In the genomic region with DNA sequence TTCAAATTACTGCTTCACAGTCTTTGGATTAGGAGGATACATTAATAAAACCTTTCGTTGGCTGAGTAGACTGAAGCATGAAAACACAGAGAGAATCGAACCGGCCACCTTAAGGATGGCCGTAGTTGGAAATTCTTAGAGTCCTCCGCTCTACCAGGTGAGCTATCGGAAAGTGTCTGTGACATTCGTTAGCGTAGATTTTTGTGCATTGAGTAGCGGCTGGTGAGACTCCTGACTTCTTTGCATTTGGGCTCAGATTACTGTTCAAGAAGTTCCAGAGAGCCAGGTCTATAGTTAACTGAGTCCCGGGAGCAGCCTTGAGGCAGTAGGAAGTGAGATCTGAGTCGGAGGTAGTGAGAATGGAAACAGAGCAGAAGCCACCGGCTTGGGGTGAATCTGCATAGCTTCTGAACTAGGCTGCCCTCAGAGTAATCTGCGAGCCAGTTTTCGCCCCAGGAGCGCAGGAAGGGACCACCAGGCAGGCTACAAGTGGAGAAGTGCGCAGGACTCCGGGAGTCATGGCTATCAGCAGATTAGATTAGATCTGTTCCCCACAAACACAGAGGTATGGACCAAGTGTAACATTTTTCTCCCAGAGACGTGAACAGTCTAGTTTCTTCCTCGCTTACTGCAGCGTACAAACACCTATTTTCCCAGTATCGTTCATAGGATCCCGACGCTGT, we compare ENCODE assay signal across 8 cellular contexts. TPM values are rescaled to one million over a fixed set of nuclear protein-coding genes. Genes with fewer than 3 reads are reported as not detected.
A peak's percentile ranks its signal among the peaks of the same experiment; 100 is the strongest.
DNase-seq lines count a peak whose midpoint lies in the region; ATAC-seq and TF ChIP-seq lines count a peak whose summit lies in the region.

No MANE protein-coding gene starts in this region.

- in situ Hi-C loops in KBM-7 (cut with MboI; ENCODE audit: low pct_unique_long_range_greater_than_20kb, low sequenced_read_pairs) = no loop called here

- intact Hi-C loops in ovary (cut with DNase I) = loop anchor here in 1 of 4 donors (5.0 kb wide), 1 partner anchor 52 kb away; a partner anchor contains a TSS

- peaks cover 54% of the 10 kb centered on the region for H3K4me1 Mint-ChIP-seq in activated CD4-positive, alpha-beta T cell treated with anti-CD3 and anti-CD28 coated beads, Interleukin-2, amount 10 ng/mL, durations not matched to agents 7 days and 5 days

- no peaks in the 10 kb centered on the region for H3K36me3 ChIP-seq in ovary

- H3K9me3 Mint-ChIP-seq in activated CD4-positive, alpha-beta T cell treated with anti-CD3 and anti-CD28 coated beads, Interleukin-2, amount 10 ng/mL, durations not matched to agents 7 days and 5 days = no peaks in the 10 kb centered on the region

- POLR2A ChIA-PET in activated CD4-positive, alpha-beta T cell treated with anti-CD3 and anti-CD28 coated beads, Interleukin-2, amount 10 ng/mL, durations not matched to agents 7 days and 5 days (lab: Charles Lee) = no interaction called here

- H3K27me3 Mint-ChIP-seq in activated CD4-positive, alpha-beta T cell treated with anti-CD3 and anti-CD28 coated beads, Interleukin-2, amount 10 ng/mL, durations not matched to agents 7 days and 5 days = peaks cover 81% of the 10 kb centered on the region

- no peaks in the 10 kb centered on the region for H3K27me3 ChIP-seq in ovary

- DNase-seq in GM12864 (ENCODE audit: low read depth) (peak; percentile 61), KBM-7 (peak; percentile 79), fibroblast of pulmonary artery (ENCODE audit: low read depth) (peak; percentile 52), ovary (peak; percentile 32 to 60 (median 42)), middle frontal gyrus (ENCODE audit: extremely low spot score, low spot score) (no peak), NCI-H2196 treated with DMSO at 0.1 percent for 48 hours (lab: John Stamatoyannopoulos, UW; ENCODE audit: unreplicated experiment) (no peak)
- no peak for DNase-seq in activated CD4-positive, alpha-beta T cell treated with anti-CD3 and anti-CD28 coated beads, Interleukin-2, amount 10 ng/mL, durations not matched to agents 7 days and 5 days

- no peaks in the 10 kb centered on the region for H3K9me3 ChIP-seq in ovary

- TF ChIP-seq CTCF in GM12864 (IDR thresholded peaks at IDR 0.05; ENCODE audit: low read depth, low read length, missing control alignments) = no peak
- no peak for TF ChIP-seq CTCF in fibroblast of pulmonary artery (IDR thresholded peaks at IDR 0.05; ENCODE audit: low read length, missing control alignments)
- TF ChIP-seq CTCF in ovary (IDR thresholded peaks at IDR 0.05) = no peak

- no peaks in the 10 kb centered on the region for H3K36me3 Mint-ChIP-seq in activated CD4-positive, alpha-beta T cell treated with anti-CD3 and anti-CD28 coated beads, Interleukin-2, amount 10 ng/mL, durations not matched to agents 7 days and 5 days (ENCODE audit: low read depth)

- H3K4me3 ChIP-seq in GM12864 (ENCODE audit: low read depth, low read length) (peak overlapping the region; percentile 51), fibroblast of pulmonary artery (replicated peaks; ENCODE audit: low read depth, low read length) (peak overlapping the region; percentile 54), ovary (peak overlapping the region; percentile 33)

- H3K4me3 Mint-ChIP-seq in activated CD4-positive, alpha-beta T cell treated with anti-CD3 and anti-CD28 coated beads, Interleukin-2, amount 10 ng/mL, durations not matched to agents 7 days and 5 days = peak overlapping the region; percentile 67

- no peak for ATAC-seq in HG02678 (IDR thresholded peaks at IDR 0.05; ENCODE audit: unreplicated experiment)

- WGBS in ovary, 3 donors = 1% methylated on average over 23 of the region's 23 CpGs

- H3K27ac Mint-ChIP-seq in activated CD4-positive, alpha-beta T cell treated with anti-CD3 and anti-CD28 coated beads, Interleukin-2, amount 10 ng/mL, durations not matched to agents 7 days and 5 days = no peak overlapping the region

- CTCF ChIA-PET in activated CD4-positive, alpha-beta T cell treated with anti-CD3 and anti-CD28 coated beads, Interleukin-2, amount 10 ng/mL, durations not matched to agents 7 days and 5 days (lab: Charles Lee) = interaction anchor here (1.0 to 2.5 kb wide), 4 partner anchors 33 to 64 kb away, joined by 3 to 8 read pairs (median 6); no protein-coding TSS in a partner anchor

- TF ChIP-seq EP300 in ovary (IDR thresholded peaks at IDR 0.05) = no peak

- peak overlapping the region in 1 of 2 donors; percentile 45 for H3K27ac ChIP-seq in ovary

- TF ChIP-seq POLR2A in ovary (IDR thresholded peaks at IDR 0.05) = no peak

- H3K4me1 ChIP-seq in ovary (ENCODE audit: insufficient read depth) = peaks cover 9% of the 10 kb centered on the region

RNA-seq across cellular contexts. Expression of a gene that starts 11.0 kb away (rescaled TPM):
- not detected for total RNA-seq in activated CD4-positive, alpha-beta T cell treated with anti-CD3 and anti-CD28 coated beads, Interleukin-2, amount 10 ng/mL, durations not matched to agents 7 days and 5 days
- not detected for total RNA-seq in ovary
- not detected for polyA plus RNA-seq in ovary

RNA-seq across cellular contexts. Expression of a gene that starts 39.3 kb away (rescaled TPM):
- total RNA-seq in activated CD4-positive, alpha-beta T cell treated with anti-CD3 and anti-CD28 coated beads, Interleukin-2, amount 10 ng/mL, durations not matched to agents 7 days and 5 days = not detected
- total RNA-seq in ovary = not detected
- not detected for polyA plus RNA-seq in ovary

RNA-seq across cellular contexts. Expression of a gene that starts 42.7 kb away (rescaled TPM):
- total RNA-seq in activated CD4-positive, alpha-beta T cell treated with anti-CD3 and anti-CD28 coated beads, Interleukin-2, amount 10 ng/mL, durations not matched to agents 7 days and 5 days = not detected
- not detected for total RNA-seq in ovary
- polyA plus RNA-seq in ovary = under 1 TPM in 1 of 2 donors, not detected in 1; 0.28 TPM

RNA-seq across cellular contexts. Expression of a gene that starts 53.9 kb away (rescaled TPM):
- 1 to 10 TPM in 1 of 2 experiments, under 1 TPM in 1; 0.92 to 1.4 TPM for total RNA-seq in activated CD4-positive, alpha-beta T cell treated with anti-CD3 and anti-CD28 coated beads, Interleukin-2, amount 10 ng/mL, durations not matched to agents 7 days and 5 days
- total RNA-seq in ovary = 100 to 1,000 TPM in 3 of 7 donors, 10 to 100 TPM in 4; 42.0 to 179 (median 97.6) TPM
- 100 to 1,000 TPM; 156 to 183 TPM for polyA plus RNA-seq in ovary

RNA-seq across cellular contexts. Expression of a gene that starts 58.1 kb away (rescaled TPM):
- 1 to 10 TPM in 1 of 2 experiments, under 1 TPM in 1; 0.89 to 1.6 TPM for total RNA-seq in activated CD4-positive, alpha-beta T cell treated with anti-CD3 and anti-CD28 coated beads, Interleukin-2, amount 10 ng/mL, durations not matched to agents 7 days and 5 days
- total RNA-seq in ovary = 10 to 100 TPM; 13.2 to 72.8 (median 39.1) TPM
- 10 to 100 TPM; 65.2 to 80.5 TPM for polyA plus RNA-seq in ovary

Comparison
In these comparisons a context has a peak if more than half of its experiments do, and no peak if none do; other contexts are left out.
1. DNase-seq: peak in GM12864 (single experiment), KBM-7 (single experiment), fibroblast of pulmonary artery (single experiment) and ovary (5 of 5); none in activated CD4-positive, alpha-beta T cell treated with anti-CD3 and anti-CD28 coated beads, Interleukin-2, amount 10 ng/mL, durations not matched to agents 7 days and 5 days (single experiment), middle frontal gyrus (single experiment) and NCI-H2196 treated with DMSO at 0.1 percent for 48 hours (single experiment).
2. Peak in every context shown above with its lines, with median percentiles within 50 percentile points of each other: H3K4me3 ChIP-seq.